Comparison of ENCODE assay signal across 9 cellular contexts in genomic region chr4:185115827-185116232, GRCh38. TPM values are rescaled to one million over a fixed set of nuclear protein-coding genes. Genes with fewer than 3 reads are reported as not detected.
DNase-seq lines count a peak whose midpoint lies in the region; ATAC-seq and TF ChIP-seq lines count a peak whose summit lies in the region.
"Had no signal": no experiment of that assay in that cellular context is flagged by ENCODE, and none has a peak within 500 bp of the region (broad histone marks: within the 10 kb centered on the region; RNA-seq: fewer than 3 reads in every experiment).

No MANE protein-coding gene starts in this region.

- TF ChIP-seq CTCF in brain microvascular endothelial cell (IDR thresholded peaks at IDR 0.05; ENCODE audit: low read depth, low read length, missing control alignments) (no peak), natural killer cell (IDR thresholded peaks at IDR 0.05) (no peak)

- no peaks in the 10 kb centered on the region for H3K4me1 Mint-ChIP-seq in stimulated activated memory B cell treated with anti-CD40 and anti-IgM and Interleukin-4, amounts not matched to agents 10 μg/mL and 1 μg/mL and 100 μg/mL, for 72 hours
- H3K4me1 Mint-ChIP-seq in natural killer cell: no peaks in the 10 kb centered on the region

- peaks cover 27% of the 10 kb centered on the region for H3K27me3 Mint-ChIP-seq in stimulated activated memory B cell treated with anti-CD40 and anti-IgM and Interleukin-4, amounts not matched to agents 10 μg/mL and 1 μg/mL and 100 μg/mL, for 72 hours
- peaks cover 21 to 23% of the 10 kb centered on the region in 2 donors for H3K27me3 Mint-ChIP-seq in natural killer cell (ENCODE audit: low read depth in 2 of 2)

- no peak overlapping the region for H3K27ac ChIP-seq in brain microvascular endothelial cell
- H3K27ac ChIP-seq: BLaER1 treated with 17β-estradiol and CSF1 and Interleukin-3, amounts not matched to agents 10 nM and 100 nM had no signal

- DNase-seq in Right ventricle myocardium inferior (ENCODE audit: missing footprints): peak; percentile 82
- DNase-seq in cardiac septum (ENCODE audit: low spot score): no peak
- peak; percentile 83 for DNase-seq in brain microvascular endothelial cell
- peak; percentile 83 for DNase-seq in left lobe of liver (ENCODE audit: low spot score)
- no peak for DNase-seq in natural killer cell

- peak; percentile 92 for ATAC-seq in Right ventricle myocardium inferior
- ATAC-seq in left lobe of liver: peak; percentile 97
- ATAC-seq in stimulated activated memory B cell treated with anti-CD40 and anti-IgM and Interleukin-4, amounts not matched to agents 10 μg/mL and 1 μg/mL and 100 μg/mL, for 72 hours: no peak
- no peak for ATAC-seq in HG03457 (IDR thresholded peaks at IDR 0.05; ENCODE audit: unreplicated experiment)
- ATAC-seq in natural killer cell: no peak
- no peak for ATAC-seq in HG02763 (IDR thresholded peaks at IDR 0.05; ENCODE audit: unreplicated experiment)

- H3K4me3 Mint-ChIP-seq in stimulated activated memory B cell treated with anti-CD40 and anti-IgM and Interleukin-4, amounts not matched to agents 10 μg/mL and 1 μg/mL and 100 μg/mL, for 72 hours: no peak overlapping the region
- H3K4me3 Mint-ChIP-seq in natural killer cell: no peak overlapping the region

- H3K27me3 ChIP-seq in brain microvascular endothelial cell (replicated peaks): no peaks in the 10 kb centered on the region
- H3K27me3 ChIP-seq: BLaER1 treated with 17β-estradiol and CSF1 and Interleukin-3, amounts not matched to agents 10 nM and 100 nM had no signal

- no peaks in the 10 kb centered on the region for H3K36me3 ChIP-seq in brain microvascular endothelial cell (replicated peaks)
- H3K36me3 ChIP-seq: BLaER1 treated with 17β-estradiol and CSF1 and Interleukin-3, amounts not matched to agents 10 nM and 100 nM had no signal

- no peaks in the 10 kb centered on the region for H3K9me3 Mint-ChIP-seq in stimulated activated memory B cell treated with anti-CD40 and anti-IgM and Interleukin-4, amounts not matched to agents 10 μg/mL and 1 μg/mL and 100 μg/mL, for 72 hours
- H3K9me3 Mint-ChIP-seq in natural killer cell: no peaks in the 10 kb centered on the region

- no peaks in the 10 kb centered on the region for H3K36me3 Mint-ChIP-seq in stimulated activated memory B cell treated with anti-CD40 and anti-IgM and Interleukin-4, amounts not matched to agents 10 μg/mL and 1 μg/mL and 100 μg/mL, for 72 hours
- no peaks in the 10 kb centered on the region for H3K36me3 Mint-ChIP-seq in natural killer cell

- intact Hi-C loops in Right ventricle myocardium inferior (cut with DNase I) (loop anchor here (10.0 kb wide), 1 partner anchor 311 kb away; no protein-coding TSS in a partner anchor), cardiac septum (cut with DNase I) (no loop called here), natural killer cell (cut with micrococcal nuclease) (no loop called here)

- in situ Hi-C loops in brain microvascular endothelial cell (cut with HindIII; ENCODE audit: low pct_ligation_motif_present, low sequenced_read_pairs): no loop called here

- no peak overlapping the region for H3K27ac Mint-ChIP-seq in stimulated activated memory B cell treated with anti-CD40 and anti-IgM and Interleukin-4, amounts not matched to agents 10 μg/mL and 1 μg/mL and 100 μg/mL, for 72 hours
- no peak overlapping the region for H3K27ac Mint-ChIP-seq in natural killer cell

- no peak overlapping the region for H3K4me3 ChIP-seq in brain microvascular endothelial cell (ENCODE audit: low read depth, low read length)
- H3K4me3 ChIP-seq: BLaER1 treated with 17β-estradiol and CSF1 and Interleukin-3, amounts not matched to agents 10 nM and 100 nM had no signal

RNA-seq across cellular contexts. Expression of gene SLC25A4, which starts 27.2 kb away (rescaled TPM):
- total RNA-seq in Right ventricle myocardium inferior (2,233 TPM), cardiac septum (1,443 TPM), left lobe of liver (30.6 TPM), natural killer cell (1 to 10 TPM; 5.6 to 8.2 (median 7.5) TPM)

Comparison
In these comparisons a context has a peak if more than half of its experiments do, and no peak if none do; other contexts are left out.
1. DNase-seq: peak in Right ventricle myocardium inferior (single experiment), brain microvascular endothelial cell (single experiment) and left lobe of liver (single experiment); none in cardiac septum (single experiment) and natural killer cell (single experiment).
2. ATAC-seq: peak in Right ventricle myocardium inferior (single experiment) and left lobe of liver (single experiment); none in stimulated activated memory B cell treated with anti-CD40 and anti-IgM and Interleukin-4, amounts not matched to agents 10 μg/mL and 1 μg/mL and 100 μg/mL, for 72 hours (single experiment), HG03457 (single experiment), natural killer cell (0 of 3) and HG02763 (single experiment).
3. RNA of gene SLC25A4, which starts 27.2 kb away (total RNA-seq): 2,233 TPM in Right ventricle myocardium inferior (single experiment) and 1,443 TPM in cardiac septum (single experiment); 30.6 TPM in left lobe of liver (single experiment) and 5.6 to 8.2 TPM in natural killer cell; every median in the first group is over 10 times any median in the second.